ENCODE assay signal across 1 cellular context in genomic region chr19:5340637-5341447, GRCh38.
TF ChIP-seq lines count a peak whose summit lies in the region.

PTPRS (minus strand) TSS chr19:5340812; CDS start chr19:5286140, 54,672 bp downstream.

TF ChIP-seq in Ishikawa, 13 proteins besides CTCF, POLR2A, EP300 and RAD21 (continued from another document):
- TF ChIP-seq, protein P1, sequence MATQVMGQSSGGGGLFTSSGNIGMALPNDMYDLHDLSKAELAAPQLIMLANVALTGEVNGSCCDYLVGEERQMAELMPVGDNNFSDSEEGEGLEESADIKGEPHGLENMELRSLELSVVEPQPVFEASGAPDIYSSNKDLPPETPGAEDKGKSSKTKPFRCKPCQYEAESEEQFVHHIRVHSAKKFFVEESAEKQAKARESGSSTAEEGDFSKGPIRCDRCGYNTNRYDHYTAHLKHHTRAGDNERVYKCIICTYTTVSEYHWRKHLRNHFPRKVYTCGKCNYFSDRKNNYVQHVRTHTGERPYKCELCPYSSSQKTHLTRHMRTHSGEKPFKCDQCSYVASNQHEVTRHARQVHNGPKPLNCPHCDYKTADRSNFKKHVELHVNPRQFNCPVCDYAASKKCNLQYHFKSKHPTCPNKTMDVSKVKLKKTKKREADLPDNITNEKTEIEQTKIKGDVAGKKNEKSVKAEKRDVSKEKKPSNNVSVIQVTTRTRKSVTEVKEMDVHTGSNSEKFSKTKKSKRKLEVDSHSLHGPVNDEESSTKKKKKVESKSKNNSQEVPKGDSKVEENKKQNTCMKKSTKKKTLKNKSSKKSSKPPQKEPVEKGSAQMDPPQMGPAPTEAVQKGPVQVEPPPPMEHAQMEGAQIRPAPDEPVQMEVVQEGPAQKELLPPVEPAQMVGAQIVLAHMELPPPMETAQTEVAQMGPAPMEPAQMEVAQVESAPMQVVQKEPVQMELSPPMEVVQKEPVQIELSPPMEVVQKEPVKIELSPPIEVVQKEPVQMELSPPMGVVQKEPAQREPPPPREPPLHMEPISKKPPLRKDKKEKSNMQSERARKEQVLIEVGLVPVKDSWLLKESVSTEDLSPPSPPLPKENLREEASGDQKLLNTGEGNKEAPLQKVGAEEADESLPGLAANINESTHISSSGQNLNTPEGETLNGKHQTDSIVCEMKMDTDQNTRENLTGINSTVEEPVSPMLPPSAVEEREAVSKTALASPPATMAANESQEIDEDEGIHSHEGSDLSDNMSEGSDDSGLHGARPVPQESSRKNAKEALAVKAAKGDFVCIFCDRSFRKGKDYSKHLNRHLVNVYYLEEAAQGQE (IDR thresholded peaks at IDR 0.05; ENCODE audit: low read depth): no peak
- TF ChIP-seq CEBPB (IDR thresholded peaks at IDR 0.05): no peak
- TF ChIP-seq, protein P2, sequence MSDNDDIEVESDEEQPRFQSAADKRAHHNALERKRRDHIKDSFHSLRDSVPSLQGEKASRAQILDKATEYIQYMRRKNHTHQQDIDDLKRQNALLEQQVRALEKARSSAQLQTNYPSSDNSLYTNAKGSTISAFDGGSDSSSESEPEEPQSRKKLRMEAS (IDR thresholded peaks at IDR 0.05): peak; percentile 100
TF ChIP-seq in Ishikawa: peak in this region for 5.
